ENCODE assay signal across 9 cellular contexts in the genomic region with DNA sequence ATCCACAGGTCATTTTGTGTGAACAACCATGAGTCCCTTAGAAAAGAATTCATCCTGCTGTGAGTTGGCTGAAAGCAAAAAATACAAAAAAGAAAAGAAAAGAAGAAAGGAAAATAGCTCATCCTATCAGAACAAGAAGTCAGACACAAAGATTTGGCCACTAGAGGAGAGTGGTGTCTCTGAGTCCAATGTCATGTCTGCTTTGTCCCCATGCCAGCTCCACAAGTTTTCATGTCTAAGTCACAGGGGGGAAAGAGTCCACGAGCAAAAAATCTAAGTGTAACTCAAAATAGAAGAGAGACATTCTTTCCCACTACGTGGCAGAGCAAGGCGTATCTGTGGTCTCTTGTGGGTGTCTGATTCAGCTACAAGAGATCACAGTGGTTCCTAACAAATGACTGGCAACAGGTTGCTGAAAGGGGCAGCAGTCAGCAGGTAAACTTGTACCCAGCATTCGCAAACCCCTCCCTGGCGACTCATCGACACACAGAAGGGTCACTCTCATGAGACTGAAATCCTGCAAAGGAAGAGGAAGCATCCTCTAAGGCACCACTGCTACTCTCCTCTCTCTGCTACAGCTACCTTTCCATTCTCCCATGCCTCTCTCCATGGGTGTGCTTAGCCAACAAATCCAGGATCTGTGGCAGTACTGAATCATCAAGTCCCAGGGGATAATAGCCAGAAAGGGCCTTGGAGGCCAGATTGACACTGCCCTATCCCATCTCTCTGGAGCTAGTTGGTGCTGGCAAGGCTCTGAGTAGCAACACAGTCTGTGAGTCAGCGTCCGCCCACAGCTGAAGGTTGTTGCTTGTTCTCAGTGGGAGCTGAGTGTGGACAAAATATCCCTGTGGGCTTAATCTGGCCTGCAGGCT.
DNase-seq lines count a peak whose midpoint lies in the region; ATAC-seq, FAIRE-seq and TF ChIP-seq lines count a peak whose summit lies in the region.
"Had no signal": no experiment of that assay in that cellular context is flagged by ENCODE, and none has a peak within 500 bp of the region (broad histone marks: within the 10 kb centered on the region; RNA-seq: fewer than 3 reads in every experiment).

No MANE protein-coding gene starts in this region.

- H2AFZ ChIP-seq in HepG2 (ENCODE audit: low read length), result no peak overlapping the region

- peaks cover 4% of the 10 kb centered on the region for H3K9me3 Mint-ChIP-seq in nephron progenitor cell

- no peaks in the 10 kb centered on the region for H4K20me1 ChIP-seq in HepG2 (ENCODE audit: insufficient read depth, low read length)

- intact Hi-C loops in ascending aorta (cut with DNase I), result loop anchor here (1.0 to 5.0 kb wide), 3 partner anchors 43 to 533 kb away; a partner anchor contains a TSS
- intact Hi-C loops in HepG2 (cut with micrococcal nuclease; ENCODE audit: unreplicated experiment), result no loop called here

- H3K27ac Mint-ChIP-seq in nephron progenitor cell, result no peak overlapping the region

- in situ Hi-C loops in HepG2 (cut with HindIII; ENCODE audit: extremely low pct_ligation_motif_present, low pct_unique_long_range_greater_than_20kb), result no loop called here

- H3K9me3 ChIP-seq in ascending aorta (no peaks in the 10 kb centered on the region), HepG2 (ENCODE audit: low read length) (no peaks in the 10 kb centered on the region)

- TF ChIP-seq POLR2A in HepG2 (IDR thresholded peaks at IDR 0.05; ENCODE audit: insufficient read depth in 1 of 2, low read depth in 2 of 2, low read length in 2 of 2), result no peak

- H3K36me3 Mint-ChIP-seq in nephron progenitor cell (ENCODE audit: low read depth), result no peaks in the 10 kb centered on the region
- H3K36me3 Mint-ChIP-seq: brain had no signal

- peak; percentile 45 for TF ChIP-seq CTCF in GM12864 (IDR thresholded peaks at IDR 0.05; ENCODE audit: low read depth, low read length, missing control alignments)
- TF ChIP-seq CTCF in ascending aorta (IDR thresholded peaks at IDR 0.05), result no peak
- TF ChIP-seq CTCF in HepG2 (CRISPR knock-in tag; IDR thresholded peaks at IDR 0.05), result no peak
- no peak for TF ChIP-seq CTCF in nephron progenitor cell (IDR thresholded peaks at IDR 0.05)

- no peak for FAIRE-seq in HepG2 (lab: Jason Lieb, UNC)

- no peak for TF ChIP-seq RAD21 in HepG2 (CRISPR knock-in tag; IDR thresholded peaks at IDR 0.05)

- H3K9ac ChIP-seq in HepG2 (ENCODE audit: insufficient read depth, low read depth, low read length), result no peak overlapping the region

- DNase-seq in GM12864 (ENCODE audit: low read depth), result no peak
- DNase-seq in T-helper 2 cell, result peak in 3 of 5 experiments; percentile 31 to 87 (median 61)
- peak; percentile 59 to 92 for DNase-seq in ascending aorta (ENCODE audit: low spot score in 2 of 2)
- no peak for DNase-seq in HepG2 (ENCODE audit: low spot score)
- DNase-seq in stimulated activated CD8-positive, alpha-beta memory T cell treated with anti-CD3 and anti-CD28 coated beads, Interleukin-15, amount 100 ng/mL, for 24 hours (ENCODE audit: low read depth), result peak; percentile 30
- DNase-seq in nephron progenitor cell, result no peak

- H3K4me1 Mint-ChIP-seq in nephron progenitor cell, result peaks cover 34% of the 10 kb centered on the region

- no peak overlapping the region for H3K4me3 Mint-ChIP-seq in nephron progenitor cell
- H3K4me3 Mint-ChIP-seq: brain had no signal

- peak overlapping the region; percentile 79 to 82 for H3K27ac ChIP-seq in ascending aorta
- H3K27ac ChIP-seq in HepG2 (ENCODE audit: extremely low read length, insufficient read depth, low read length), result no peak overlapping the region

- no peak overlapping the region for H3K4me2 ChIP-seq in HepG2 (ENCODE audit: low read depth, low read length)

- peaks cover 3% of the 10 kb centered on the region for H3K27me3 Mint-ChIP-seq in nephron progenitor cell (ENCODE audit: low read depth, poor library complexity)
- H3K27me3 Mint-ChIP-seq: brain had no signal

- WGBS in HepG2 (ENCODE audit: low lambda C conversion rate), result 11% methylated on average over 8 of the region's 8 CpGs

- TF ChIP-seq EP300 in HepG2 (IDR thresholded peaks at IDR 0.05; ENCODE audit: low read depth in 2 of 2, low read length in 2 of 2) (no peak), HepG2 (CRISPR knock-in tag; IDR thresholded peaks at IDR 0.05; ENCODE audit: borderline replicate concordance) (no peak)

- POLR2A ChIA-PET in HepG2 (lab: Yijun Ruan, JAX), result no interaction called here

- H3K36me3 ChIP-seq in ascending aorta (no peaks in the 10 kb centered on the region), HepG2 (replicated peaks in 1 of 2; ENCODE audit: control insufficient read depth in 1 of 2, insufficient read depth in 2 of 2, low read length in 2 of 2) (no peaks in the 10 kb centered on the region)

- CTCF ChIA-PET in HepG2 (lab: Yijun Ruan, JAX; ENCODE audit: low intra/inter-chr PET ratio, low total read pairs), result no interaction called here

- H3K79me2 ChIP-seq in HepG2 (ENCODE audit: insufficient read depth, low read length), result no peaks in the 10 kb centered on the region

- ATAC-seq in HG03064 (IDR thresholded peaks at IDR 0.05; ENCODE audit: low read depth, unreplicated experiment) (peak; percentile 30), HepG2 (peak; percentile 54), GM18861 (IDR thresholded peaks at IDR 0.05; ENCODE audit: unreplicated experiment) (no peak)

- no TSS peak for BruUV-seq in HepG2 (replicated peaks; lab: Mats Ljungman, UMichigan)

- peaks cover 7 to 21% of the 10 kb centered on the region in 2 donors for H3K4me1 ChIP-seq in ascending aorta
- no peaks in the 10 kb centered on the region for H3K4me1 ChIP-seq in HepG2 (ENCODE audit: insufficient read depth, low read length)

- H3K4me3 ChIP-seq in GM12864 (ENCODE audit: low read depth, low read length), result no peak overlapping the region
- H3K4me3 ChIP-seq in ascending aorta, result peak overlapping the region in 1 of 2 donors; percentile 17
- H3K4me3 ChIP-seq in HepG2 (replicated peaks in 1 of 3; ENCODE audit: insufficient read depth in 1 of 3, low read depth in 2 of 3, low read length in 3 of 3), result no peak overlapping the region

- no peaks in the 10 kb centered on the region for H3K27me3 ChIP-seq in ascending aorta
- H3K27me3 ChIP-seq in HepG2 (ENCODE audit: control insufficient read depth in 1 of 2, insufficient read depth in 2 of 2, low read length in 2 of 2), result peaks cover 0 to 4% of the 10 kb centered on the region in 2 experiments; a peak in 1 of 5 replicates

TF ChIP-seq in HepG2, 621 proteins besides CTCF, POLR2A, EP300 and RAD21:
- TF ChIP-seq ZNF629 (CRISPR knock-in tag; conservative IDR thresholded peaks at IDR 0.05), result no peak
- TF ChIP-seq ELF4 (CRISPR knock-in tag; IDR thresholded peaks at IDR 0.05; ENCODE audit: borderline replicate concordance), result no peak
- TF ChIP-seq ZNF703 (CRISPR knock-in tag; IDR thresholded peaks at IDR 0.05; ENCODE audit: borderline replicate concordance), result no peak
- no peak for TF ChIP-seq GTF3A (CRISPR knock-in tag; conservative IDR thresholded peaks at IDR 0.05)
- TF ChIP-seq REL (CRISPR knock-in tag; conservative IDR thresholded peaks at IDR 0.05), result no peak
- TF ChIP-seq, protein P1, sequence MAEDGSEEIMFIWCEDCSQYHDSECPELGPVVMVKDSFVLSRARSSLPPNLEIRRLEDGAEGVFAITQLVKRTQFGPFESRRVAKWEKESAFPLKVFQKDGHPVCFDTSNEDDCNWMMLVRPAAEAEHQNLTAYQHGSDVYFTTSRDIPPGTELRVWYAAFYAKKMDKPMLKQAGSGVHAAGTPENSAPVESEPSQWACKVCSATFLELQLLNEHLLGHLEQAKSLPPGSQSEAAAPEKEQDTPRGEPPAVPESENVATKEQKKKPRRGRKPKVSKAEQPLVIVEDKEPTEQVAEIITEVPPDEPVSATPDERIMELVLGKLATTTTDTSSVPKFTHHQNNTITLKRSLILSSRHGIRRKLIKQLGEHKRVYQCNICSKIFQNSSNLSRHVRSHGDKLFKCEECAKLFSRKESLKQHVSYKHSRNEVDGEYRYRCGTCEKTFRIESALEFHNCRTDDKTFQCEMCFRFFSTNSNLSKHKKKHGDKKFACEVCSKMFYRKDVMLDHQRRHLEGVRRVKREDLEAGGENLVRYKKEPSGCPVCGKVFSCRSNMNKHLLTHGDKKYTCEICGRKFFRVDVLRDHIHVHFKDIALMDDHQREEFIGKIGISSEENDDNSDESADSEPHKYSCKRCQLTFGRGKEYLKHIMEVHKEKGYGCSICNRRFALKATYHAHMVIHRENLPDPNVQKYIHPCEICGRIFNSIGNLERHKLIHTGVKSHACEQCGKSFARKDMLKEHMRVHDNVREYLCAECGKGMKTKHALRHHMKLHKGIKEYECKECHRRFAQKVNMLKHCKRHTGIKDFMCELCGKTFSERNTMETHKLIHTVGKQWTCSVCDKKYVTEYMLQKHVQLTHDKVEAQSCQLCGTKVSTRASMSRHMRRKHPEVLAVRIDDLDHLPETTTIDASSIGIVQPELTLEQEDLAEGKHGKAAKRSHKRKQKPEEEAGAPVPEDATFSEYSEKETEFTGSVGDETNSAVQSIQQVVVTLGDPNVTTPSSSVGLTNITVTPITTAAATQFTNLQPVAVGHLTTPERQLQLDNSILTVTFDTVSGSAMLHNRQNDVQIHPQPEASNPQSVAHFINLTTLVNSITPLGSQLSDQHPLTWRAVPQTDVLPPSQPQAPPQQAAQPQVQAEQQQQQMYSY (CRISPR knock-in tag; IDR thresholded peaks at IDR 0.05), result no peak
- no peak for TF ChIP-seq MAF1 (CRISPR knock-in tag; IDR thresholded peaks at IDR 0.05; ENCODE audit: borderline replicate concordance)
- no peak for TF ChIP-seq ZNF460 (CRISPR knock-in tag; IDR thresholded peaks at IDR 0.05; ENCODE audit: borderline replicate concordance)
- TF ChIP-seq ZNF549 (CRISPR knock-in tag; IDR thresholded peaks at IDR 0.05), result no peak
- TF ChIP-seq HMGA1 (CRISPR knock-in tag; conservative IDR thresholded peaks at IDR 0.05), result no peak
- no peak for TF ChIP-seq ZNF12 (CRISPR knock-in tag; IDR thresholded peaks at IDR 0.05)
- TF ChIP-seq ZNF501 (CRISPR knock-in tag; IDR thresholded peaks at IDR 0.05), result no peak
- no peak for TF ChIP-seq ZEB1 (IDR thresholded peaks at IDR 0.05; ENCODE audit: insufficient replicate concordance, low read depth)
TF ChIP-seq in HepG2: peak in this region for 0.

Comparison
In these comparisons a context has a peak if more than half of its experiments do, and no peak if none do; other contexts are left out.
1. DNase-seq: peak in T-helper 2 cell (3 of 5), ascending aorta (2 of 2) and stimulated activated CD8-positive, alpha-beta memory T cell treated with anti-CD3 and anti-CD28 coated beads, Interleukin-15, amount 100 ng/mL, for 24 hours (single experiment); none in GM12864 (single experiment), HepG2 (single experiment) and nephron progenitor cell (single experiment).